8 cellular contexts compared by ENCODE assay signal in genomic region chr7:143901710-143902587, GRCh38. TPM values are rescaled to one million over a fixed set of nuclear protein-coding genes. Genes with fewer than 3 reads are reported as not detected.
A peak's percentile ranks its signal among the peaks of the same experiment; 100 is the strongest.
DNase-seq lines count a peak whose midpoint lies in the region; ATAC-seq and TF ChIP-seq lines count a peak whose summit lies in the region.

Gene TCAF1, minus strand, starts transcription at chr7:143902176. Its CDS starts 25,568 bp downstream, at chr7:143876608.

- peak within 1 kb of the TSS; percentile 86 to 99 (median 96) for H3K4me3 Mint-ChIP-seq in naive B cell
- peak within 1 kb of the TSS; percentile 95 for H3K4me3 Mint-ChIP-seq in stimulated activated memory B cell treated with anti-CD40 and anti-IgM and Interleukin-4, amounts not matched to agents 10 μg/mL and 1 μg/mL and 100 μg/mL, for 72 hours

- peak within 1 kb of the TSS; percentile 89 for H3K27ac ChIP-seq in DND-41 (ENCODE audit: low read length)
- H3K27ac ChIP-seq in Peyer's patch: peak within 1 kb of the TSS; percentile 87 to 98 (median 94)
- peak within 1 kb of the TSS; percentile 87 to 97 (median 95) for H3K27ac ChIP-seq in esophagus squamous epithelium

- H4K20me1 ChIP-seq in DND-41 (ENCODE audit: insufficient read depth, low read length): peaks cover 12% of the 10 kb centered on the region; the same call in 1 of the 2 replicates

- H3K27me3 ChIP-seq in DND-41 (ENCODE audit: insufficient read depth, low read length, poor library complexity) (no peaks in the 10 kb centered on the region), Peyer's patch (no peaks in the 10 kb centered on the region), esophagus squamous epithelium (no peaks in the 10 kb centered on the region)

- no peaks in the 10 kb centered on the region for H3K36me3 Mint-ChIP-seq in naive B cell
- H3K36me3 Mint-ChIP-seq in stimulated activated memory B cell treated with anti-CD40 and anti-IgM and Interleukin-4, amounts not matched to agents 10 μg/mL and 1 μg/mL and 100 μg/mL, for 72 hours: no peaks in the 10 kb centered on the region

- peak within 1 kb of the TSS; percentile 77 for H3K4me2 ChIP-seq in DND-41 (ENCODE audit: insufficient read depth, low read length)

- DNase-seq in DND-41 (peak; percentile 94), KG1 (lab: John Stamatoyannopoulos, UW) (peak; percentile 61), Peyer's patch (peak; percentile 95 to 98 (median 98)), activated T-helper 1 cell treated with Interleukin-2 at 50 U/mL for 16 hours (ENCODE audit: low read depth) (peak; percentile 80), esophagus squamous epithelium (lab: John Stamatoyannopoulos, UW) (peak; percentile 76), naive B cell (peak; percentile 84)

- peaks cover 5 to 8% (median 6%) of the 10 kb centered on the region in 3 donors for H3K27me3 Mint-ChIP-seq in naive B cell
- H3K27me3 Mint-ChIP-seq in stimulated activated memory B cell treated with anti-CD40 and anti-IgM and Interleukin-4, amounts not matched to agents 10 μg/mL and 1 μg/mL and 100 μg/mL, for 72 hours: no peaks in the 10 kb centered on the region

- H3K27ac Mint-ChIP-seq in naive B cell: peak within 1 kb of the TSS; percentile 67 to 97 (median 94)
- peak within 1 kb of the TSS; percentile 87 for H3K27ac Mint-ChIP-seq in stimulated activated memory B cell treated with anti-CD40 and anti-IgM and Interleukin-4, amounts not matched to agents 10 μg/mL and 1 μg/mL and 100 μg/mL, for 72 hours

- peak; percentile 61 for TF ChIP-seq CTCF in DND-41 (IDR thresholded peaks at IDR 0.05; ENCODE audit: borderline replicate concordance, extremely low read depth, low read length, poor library complexity, severe bottlenecking)
- TF ChIP-seq CTCF in Peyer's patch (IDR thresholded peaks at IDR 0.05): peak in 3 of 6 experiments; percentile 17 to 26 (median 19)
- peak in 2 of 6 experiments; percentile 8 to 12 for TF ChIP-seq CTCF in esophagus squamous epithelium (IDR thresholded peaks at IDR 0.05)

- H3K4me1 ChIP-seq in DND-41 (ENCODE audit: insufficient read depth, low read length): peaks cover 27% of the 10 kb centered on the region
- H3K4me1 ChIP-seq in Peyer's patch: peaks cover 0 to 23% (median 0%) of the 10 kb centered on the region in 4 donors
- H3K4me1 ChIP-seq in esophagus squamous epithelium: peaks cover 7 to 35% (median 10%) of the 10 kb centered on the region in 3 donors

- H3K36me3 ChIP-seq in DND-41 (ENCODE audit: insufficient read depth, low read length) (no peaks in the 10 kb centered on the region), Peyer's patch (no peaks in the 10 kb centered on the region), esophagus squamous epithelium (no peaks in the 10 kb centered on the region)

- peaks cover 49% of the 10 kb centered on the region for H3K79me2 ChIP-seq in DND-41 (ENCODE audit: insufficient read depth, low read length)

- H3K4me1 Mint-ChIP-seq in naive B cell: peaks cover 20 to 30% (median 25%) of the 10 kb centered on the region in 3 donors
- H3K4me1 Mint-ChIP-seq in stimulated activated memory B cell treated with anti-CD40 and anti-IgM and Interleukin-4, amounts not matched to agents 10 μg/mL and 1 μg/mL and 100 μg/mL, for 72 hours: peaks cover 30% of the 10 kb centered on the region

- 3 to 4% methylated on average over 19 to 22 of the region's 54 CpGs for WGBS in esophagus squamous epithelium, 2 donors

- H2AFZ ChIP-seq in DND-41 (ENCODE audit: low read depth, low read length): peak within 1 kb of the TSS; percentile 94

- H3K9me3 Mint-ChIP-seq in naive B cell: no peaks in the 10 kb centered on the region
- no peaks in the 10 kb centered on the region for H3K9me3 Mint-ChIP-seq in stimulated activated memory B cell treated with anti-CD40 and anti-IgM and Interleukin-4, amounts not matched to agents 10 μg/mL and 1 μg/mL and 100 μg/mL, for 72 hours

- intact Hi-C loops in esophagus squamous epithelium (cut with DNase I): no loop called here

- H3K4me3 ChIP-seq in DND-41 (ENCODE audit: low read depth in 1 of 2, low read length in 2 of 2): peak within 1 kb of the TSS; percentile 68 to 82
- H3K4me3 ChIP-seq in Peyer's patch: peak within 1 kb of the TSS; percentile 72 to 88 (median 82)
- H3K4me3 ChIP-seq in esophagus squamous epithelium: peak within 1 kb of the TSS; percentile 58 to 83 (median 80)

- TF ChIP-seq POLR2A in Peyer's patch (IDR thresholded peaks at IDR 0.05): peak; percentile 75 to 83
- TF ChIP-seq POLR2A in esophagus squamous epithelium (IDR thresholded peaks at IDR 0.05): peak in 2 of 4 donors; percentile 47 to 76

- peak within 1 kb of the TSS; percentile 75 for H3K9ac ChIP-seq in DND-41 (ENCODE audit: low read depth, low read length)

- no peaks in the 10 kb centered on the region for H3K9me3 ChIP-seq in DND-41 (ENCODE audit: insufficient read depth, low read length, severe bottlenecking)
- H3K9me3 ChIP-seq in Peyer's patch: no peaks in the 10 kb centered on the region
- no peaks in the 10 kb centered on the region for H3K9me3 ChIP-seq in esophagus squamous epithelium

- ATAC-seq in DND-41 (ENCODE audit: insufficient read depth, low read depth): peak; percentile 95
- ATAC-seq in GM21723 (IDR thresholded peaks at IDR 0.05; ENCODE audit: unreplicated experiment): peak; percentile 93
- ATAC-seq in naive B cell (ENCODE audit: low read depth in 2 of 2): peak; percentile 90 to 93
- ATAC-seq in stimulated activated memory B cell treated with anti-CD40 and anti-IgM and Interleukin-4, amounts not matched to agents 10 μg/mL and 1 μg/mL and 100 μg/mL, for 72 hours: peak; percentile 97

RNA-seq across cellular contexts. Expression of gene TCAF1, which starts in this region (rescaled TPM):
- total RNA-seq in Peyer's patch: 10 to 100 TPM; 21.8 to 33.8 (median 24.4) TPM
- total RNA-seq in esophagus squamous epithelium: 10 to 100 TPM in 2 of 4 donors, 1 to 10 TPM in 2; 8.1 to 25.4 (median 13.2) TPM
- polyA plus RNA-seq in naive B cell (ENCODE audit: low read depth in 6 of 6): 10 to 100 TPM in 1 of 6 donors, 1 to 10 TPM in 5; 6.3 to 16.9 (median 8.5) TPM

Comparison
In these comparisons a context has a peak if more than half of its experiments do, and no peak if none do; other contexts are left out.
1. Peak in every context shown above with its lines: DNase-seq, ATAC-seq, H3K4me3 ChIP-seq and H3K27ac ChIP-seq.